ENCODE assay signal across 8 cellular contexts in the genomic region with DNA sequence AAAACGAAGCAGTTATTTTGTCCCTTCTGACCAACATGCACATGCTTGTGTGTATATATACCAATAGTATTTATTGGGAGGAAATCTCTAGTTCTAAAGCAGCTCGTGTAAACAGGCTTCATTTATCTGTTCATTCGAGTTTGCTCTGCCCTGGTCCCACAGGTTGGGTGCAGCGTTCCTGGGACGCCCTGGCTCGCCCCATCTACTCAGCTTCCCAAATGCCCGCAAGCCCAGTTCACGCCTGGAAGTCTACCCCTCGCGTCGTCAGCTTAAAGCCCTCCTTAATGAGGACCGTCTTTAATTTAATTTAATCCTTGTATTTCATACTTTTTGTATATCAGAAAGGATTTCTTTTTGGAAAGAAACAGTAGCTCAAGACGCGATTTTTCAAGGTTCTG. TPM values are rescaled to one million over a fixed set of nuclear protein-coding genes. Genes with fewer than 3 reads are reported as not detected.
A peak's percentile ranks its signal among the peaks of the same experiment; 100 is the strongest.
DNase-seq lines count a peak whose midpoint lies in the region; ATAC-seq lines count a peak whose summit lies in the region.

No MANE protein-coding gene starts in this region.

- intact Hi-C loops in activated CD4-positive, alpha-beta memory T cell treated with anti-CD3 and anti-CD28 coated beads for 36 hours (cut with micrococcal nuclease) = no loop called here

- no peaks in the 10 kb centered on the region for H3K9me3 ChIP-seq in skeletal muscle tissue (ENCODE audit: control insufficient read depth in 3 of 3, low read length in 3 of 3)

- H3K4me1 ChIP-seq in skeletal muscle tissue (ENCODE audit: control insufficient read depth in 3 of 3, insufficient read depth in 3 of 3, low read length in 3 of 3) = peaks cover 5 to 11% (median 8%) of the 10 kb centered on the region in 3 donors

- no peak overlapping the region for H3K27ac Mint-ChIP-seq in activated CD4-positive, alpha-beta memory T cell treated with anti-CD3 and anti-CD28 coated beads for 36 hours

- H3K27ac ChIP-seq in skeletal muscle tissue (ENCODE audit: low read depth, low read length) = no peak overlapping the region

- peaks cover 23% of the 10 kb centered on the region for H3K27me3 Mint-ChIP-seq in activated CD4-positive, alpha-beta memory T cell treated with anti-CD3 and anti-CD28 coated beads for 36 hours

- CTCF ChIA-PET in activated CD4-positive, alpha-beta memory T cell treated with anti-CD3 and anti-CD28 coated beads for 36 hours (lab: Charles Lee) = interaction anchor here (1.2 to 1.6 kb wide), 2 partner anchors 44 to 45 kb away, joined by 4 to 8 read pairs; no protein-coding TSS in a partner anchor

- peaks cover 0 to 13% (median 0%) of the 10 kb centered on the region in 3 donors for H3K27me3 ChIP-seq in skeletal muscle tissue (ENCODE audit: control insufficient read depth in 3 of 3, insufficient read depth in 3 of 3, low read length in 3 of 3)

- peak overlapping the region; percentile 59 for H3K4me3 Mint-ChIP-seq in activated CD4-positive, alpha-beta memory T cell treated with anti-CD3 and anti-CD28 coated beads for 36 hours

- POLR2A ChIA-PET in activated CD4-positive, alpha-beta memory T cell treated with anti-CD3 and anti-CD28 coated beads for 36 hours (lab: Charles Lee) = interaction anchor here (0.9 kb wide), 1 partner anchor 44 kb away, joined by 3 read pairs; no protein-coding TSS in a partner anchor

- H3K4me3 ChIP-seq in skeletal muscle tissue (ENCODE audit: low read length in 3 of 3) = peak overlapping the region; percentile 69 to 78 (median 73)

- peaks cover 14% of the 10 kb centered on the region for H3K4me1 Mint-ChIP-seq in activated CD4-positive, alpha-beta memory T cell treated with anti-CD3 and anti-CD28 coated beads for 36 hours (ENCODE audit: low read depth)

- H3K36me3 ChIP-seq in skeletal muscle tissue (ENCODE audit: control insufficient read depth in 3 of 3, insufficient read depth in 3 of 3, low read length in 3 of 3) = no peaks in the 10 kb centered on the region

- no peak for DNase-seq in activated CD4-positive, alpha-beta memory T cell treated with anti-CD3 and anti-CD28 coated beads for 36 hours
- DNase-seq in hepatic stellate cell (ENCODE audit: low spot score) = peak; percentile 9
- DNase-seq in SKM-1 treated with dmso at 0.1 percent for 144 hours (lab: John Stamatoyannopoulos, UW; ENCODE audit: unreplicated experiment) = no peak

- ATAC-seq in GM18907 (IDR thresholded peaks at IDR 0.05; ENCODE audit: unreplicated experiment) (peak; percentile 21), HG03280 (IDR thresholded peaks at IDR 0.05; ENCODE audit: unreplicated experiment) (no peak), GM21447 (IDR thresholded peaks at IDR 0.05; ENCODE audit: unreplicated experiment) (no peak), HG02870 (IDR thresholded peaks at IDR 0.05; ENCODE audit: unreplicated experiment) (no peak)

- H3K36me3 Mint-ChIP-seq in activated CD4-positive, alpha-beta memory T cell treated with anti-CD3 and anti-CD28 coated beads for 36 hours = peaks cover 9% of the 10 kb centered on the region

- no peaks in the 10 kb centered on the region for H3K9me3 Mint-ChIP-seq in activated CD4-positive, alpha-beta memory T cell treated with anti-CD3 and anti-CD28 coated beads for 36 hours

- peak overlapping the region; percentile 45 to 66 (median 51) for H3K9ac ChIP-seq in skeletal muscle tissue (ENCODE audit: low read depth in 1 of 3, low read length in 3 of 3)

RNA-seq across cellular contexts. Expression of a gene that starts 0.6 kb away (rescaled TPM):
- total RNA-seq in activated CD4-positive, alpha-beta memory T cell treated with anti-CD3 and anti-CD28 coated beads for 36 hours = under 1 TPM; 0.12 to 0.22 TPM
- total RNA-seq in skeletal muscle tissue = 26.6 TPM

RNA-seq across cellular contexts. Expression of a gene that starts 45.1 kb away (rescaled TPM):
- 10 to 100 TPM; 24.7 to 26.6 TPM for total RNA-seq in activated CD4-positive, alpha-beta memory T cell treated with anti-CD3 and anti-CD28 coated beads for 36 hours
- total RNA-seq in skeletal muscle tissue = 40.7 TPM

RNA-seq across cellular contexts. Expression of a gene that starts 49.9 kb away (rescaled TPM):
- total RNA-seq in activated CD4-positive, alpha-beta memory T cell treated with anti-CD3 and anti-CD28 coated beads for 36 hours = 10 to 100 TPM; 60.4 to 63.8 TPM
- 14.1 TPM for total RNA-seq in skeletal muscle tissue

Comparison
In these comparisons a context has a peak if more than half of its experiments do, and no peak if none do; other contexts are left out.
1. RNA of a gene that starts 0.6 kb away (total RNA-seq): 26.6 TPM in skeletal muscle tissue (single experiment); 0.12 to 0.22 TPM in activated CD4-positive, alpha-beta memory T cell treated with anti-CD3 and anti-CD28 coated beads for 36 hours; every median in the first group is over 10 times any median in the second.